Comparison of ENCODE assay signal across 9 cellular contexts in genomic region chr2:42809131-42809875, GRCh38. TPM values are rescaled to one million over a fixed set of nuclear protein-coding genes. Genes with fewer than 3 reads are reported as not detected.
DNase-seq lines count a peak whose midpoint lies in the region; FAIRE-seq and TF ChIP-seq lines count a peak whose summit lies in the region.
"Had no signal": no experiment of that assay in that cellular context is flagged by ENCODE, and none has a peak within 500 bp of the region (broad histone marks: within the 10 kb centered on the region; RNA-seq: fewer than 3 reads in every experiment).

No MANE protein-coding gene starts in this region.

- H3K79me2 ChIP-seq in mesendoderm (ENCODE audit: control insufficient read depth, insufficient read depth, low read length), result no peaks in the 10 kb centered on the region

- H2BK5ac ChIP-seq in mesendoderm (ENCODE audit: low read length), result no peak overlapping the region

- peak; percentile 20 for TF ChIP-seq CTCF in bronchial epithelial cell (IDR thresholded peaks at IDR 0.05; ENCODE audit: insufficient read depth, low read length, severe bottlenecking)

- peak overlapping the region; percentile 48 for H2AK5ac ChIP-seq in mesendoderm (ENCODE audit: low read length)

- H3K4me3 ChIP-seq in bronchial epithelial cell (ENCODE audit: low read depth, low read length) (peak overlapping the region; percentile 53), mesendoderm (ENCODE audit: low read length) (peak overlapping the region; percentile 25)

- H3K4ac ChIP-seq in mesendoderm (ENCODE audit: low read depth, low read length), result peak overlapping the region; percentile 71

- FAIRE-seq in bronchial epithelial cell (lab: Jason Lieb, UNC) (no peak), urothelium cell line (lab: Jason Lieb, UNC) (no peak)

- peak overlapping the region; percentile 68 for H3K9ac ChIP-seq in mesendoderm (ENCODE audit: low read length)

- DNase-seq in NCI-H345 treated with DMSO at 0.1 percent for 48 hours (lab: John Stamatoyannopoulos, UW; ENCODE audit: unreplicated experiment) (peak; percentile 37), NCI-H345 (lab: John Stamatoyannopoulos, UW) (no peak), NCI-H526 treated with DMSO at 0.1 percent for 48 hours (lab: John Stamatoyannopoulos, UW) (peak; percentile 53), bronchial epithelial cell (ENCODE audit: low read depth) (peak; percentile 47), mesendoderm (peak; percentile 32), ureter (ENCODE audit: low spot score) (peak; percentile 44), putamen (ENCODE audit: low spot score) (no peak), urothelium cell line (ENCODE audit: low spot score) (no peak)

- 100% methylated on average over 1 of the region's 14 CpGs for WGBS in mesendoderm (ENCODE audit: extremely low coverage, insufficient coverage, low lambda C conversion rate)

- H3K4me2 ChIP-seq in mesendoderm (ENCODE audit: low read length), result peak overlapping the region; percentile 18

- no peak overlapping the region for H3K23ac ChIP-seq in mesendoderm (ENCODE audit: low read length)

- H3K56ac ChIP-seq in mesendoderm (ENCODE audit: low read length), result peak overlapping the region; percentile 90

- H3K27ac ChIP-seq in mesendoderm (ENCODE audit: low read depth, low read length), result peak overlapping the region; percentile 97

- H3K18ac ChIP-seq in mesendoderm (ENCODE audit: low read length), result peak overlapping the region; percentile 99

- H4K8ac ChIP-seq in mesendoderm (ENCODE audit: low read depth, low read length), result no peak overlapping the region

- H2BK120ac ChIP-seq in mesendoderm (ENCODE audit: low read depth, low read length), result no peak overlapping the region

- no peak overlapping the region for H4K5ac ChIP-seq in mesendoderm (ENCODE audit: low read length)

- H2BK15ac ChIP-seq in mesendoderm (replicated peaks; ENCODE audit: low read depth), result no peak overlapping the region

- H3K79me1 ChIP-seq in mesendoderm (ENCODE audit: low read length), result no peaks in the 10 kb centered on the region

- no peaks in the 10 kb centered on the region for H3K36me3 ChIP-seq in bronchial epithelial cell (ENCODE audit: control insufficient read depth, insufficient read depth, low read length)
- no peaks in the 10 kb centered on the region for H3K36me3 ChIP-seq in mesendoderm (ENCODE audit: control insufficient read depth, insufficient read depth, low read length)

- H3K27me3 ChIP-seq in bronchial epithelial cell (ENCODE audit: control insufficient read depth, insufficient read depth, low read length) (no peaks in the 10 kb centered on the region), mesendoderm (ENCODE audit: insufficient read depth, low read length, poor library complexity) (no peaks in the 10 kb centered on the region)

- peaks cover 3% of the 10 kb centered on the region for H3K4me1 ChIP-seq in mesendoderm (ENCODE audit: control insufficient read depth, low read depth, low read length)

RNA-seq across cellular contexts. Expression of gene HAAO, which starts 16.9 kb away (rescaled TPM):
- total RNA-seq in bronchial epithelial cell (0.38 TPM in 1 of 2 replicates, not detected in the other), ureter (14.1 TPM)
- polyA plus RNA-seq in mesendoderm (2013, experiment 1 of 2), result 2.7 TPM
- 2.9 TPM for polyA plus RNA-seq in mesendoderm (2013, experiment 2 of 2)
- total RNA-seq: Daoy had no signal

RNA-seq across cellular contexts. Expression of gene OXER1, which starts 45.4 kb away (rescaled TPM):
- total RNA-seq in bronchial epithelial cell (not detected in 2 replicates), ureter (3.1 TPM)
- 0.95 TPM for polyA plus RNA-seq in mesendoderm (2013, experiment 1 of 2)
- 0.78 TPM for polyA plus RNA-seq in mesendoderm (2013, experiment 2 of 2)
- total RNA-seq: Daoy had no signal

Comparison
In these comparisons a context has a peak if more than half of its experiments do, and no peak if none do; other contexts are left out.
1. DNase-seq: peak in NCI-H345 treated with DMSO at 0.1 percent for 48 hours (single experiment), NCI-H526 treated with DMSO at 0.1 percent for 48 hours (single experiment), bronchial epithelial cell (single experiment), mesendoderm (single experiment) and ureter (single experiment); none in NCI-H345 (single experiment), putamen (single experiment) and urothelium cell line (single experiment).
2. RNA of gene HAAO, which starts 16.9 kb away (total RNA-seq): 14.1 TPM in ureter (single experiment); 0.38 TPM in bronchial epithelial cell; every median in the first group is over 10 times any median in the second.